16 cellular contexts compared by ENCODE assay signal in the genomic region with DNA sequence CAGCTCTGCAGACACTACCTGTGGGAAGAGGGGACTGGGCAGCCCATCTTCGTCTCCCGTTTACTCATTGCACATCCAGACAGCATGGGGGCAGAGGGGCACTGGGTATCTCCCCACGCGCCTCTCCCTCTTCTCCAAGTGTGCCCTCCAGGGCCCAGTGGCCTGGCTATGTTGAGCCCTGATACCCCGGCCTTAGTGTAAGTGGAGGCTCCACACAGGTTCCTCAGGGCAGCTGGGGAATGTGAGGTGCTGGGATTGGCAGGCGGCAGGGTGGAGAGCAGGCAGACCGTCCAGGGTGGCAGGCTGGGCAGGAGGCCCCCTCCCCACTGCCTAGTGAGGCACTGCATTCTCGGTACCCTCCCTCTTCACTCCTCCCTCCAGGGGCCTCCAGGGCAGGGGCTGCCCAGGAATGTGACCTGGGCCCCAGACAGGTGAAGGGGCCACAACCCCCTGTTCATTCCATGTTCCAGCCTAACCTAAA. TPM values are rescaled to one million over a fixed set of nuclear protein-coding genes. Genes with fewer than 3 reads are reported as not detected.
DNase-seq lines count a peak whose midpoint lies in the region; ATAC-seq and TF ChIP-seq lines count a peak whose summit lies in the region.
"Had no signal": no experiment of that assay in that cellular context is flagged by ENCODE, and none has a peak within 500 bp of the region (broad histone marks: within the 10 kb centered on the region; RNA-seq: fewer than 3 reads in every experiment).

No MANE protein-coding gene starts in this region.

- intact Hi-C loops in esophagus muscularis mucosa (cut with DNase I) = no loop called here
- intact Hi-C loops in thyroid gland (cut with DNase I) = no loop called here
- intact Hi-C loops in A673 (cut with micrococcal nuclease; ENCODE audit: unreplicated experiment) = loop anchor here (10.0 kb wide), 1 partner anchor 208 kb away; no protein-coding TSS in a partner anchor

- no peak overlapping the region for H3K4me3 Mint-ChIP-seq in WTC11
- H3K4me3 Mint-ChIP-seq in nephron progenitor cell = peak overlapping the region; percentile 34
- no peak overlapping the region for H3K4me3 Mint-ChIP-seq in activated CD4-positive, alpha-beta T cell treated with anti-CD3 and anti-CD28 coated beads, Interleukin-2, amount 10 ng/mL, durations not matched to agents 7 days and 5 days
- H3K4me3 Mint-ChIP-seq: activated naive CD4-positive, alpha-beta T cell treated with anti-CD3 and anti-CD28 coated beads, Interleukin-2, amount 10 ng/mL, durations not matched to agents 7 days and 5 days; CD4-positive, CD25-positive, alpha-beta regulatory T cell had no signal

- H3K27ac Mint-ChIP-seq in WTC11 (peak overlapping the region; percentile 13; the same call in 1 of the 2 replicates), nephron progenitor cell (peak overlapping the region; percentile 81)
- no peak overlapping the region for H3K27ac Mint-ChIP-seq in activated CD4-positive, alpha-beta T cell treated with anti-CD3 and anti-CD28 coated beads, Interleukin-2, amount 10 ng/mL, durations not matched to agents 7 days and 5 days
- H3K27ac Mint-ChIP-seq: activated naive CD4-positive, alpha-beta T cell treated with anti-CD3 and anti-CD28 coated beads, Interleukin-2, amount 10 ng/mL, durations not matched to agents 7 days and 5 days; CD4-positive, CD25-positive, alpha-beta regulatory T cell had no signal

- TF ChIP-seq CTCF in WTC11 (IDR thresholded peaks at IDR 0.05) (no peak), esophagus muscularis mucosa (IDR thresholded peaks at IDR 0.05) (no peak), nephron progenitor cell (IDR thresholded peaks at IDR 0.05) (no peak), thyroid gland (IDR thresholded peaks at IDR 0.05) (no peak), A673 (conservative IDR thresholded peaks at IDR 0.05; ENCODE audit: low read depth, low read length) (no peak)

- H3K4me1 Mint-ChIP-seq in WTC11 (peaks cover 19% of the 10 kb centered on the region), nephron progenitor cell (peaks cover 73% of the 10 kb centered on the region)
- H3K4me1 Mint-ChIP-seq in activated CD4-positive, alpha-beta T cell treated with anti-CD3 and anti-CD28 coated beads, Interleukin-2, amount 10 ng/mL, durations not matched to agents 7 days and 5 days = peaks cover 5% of the 10 kb centered on the region

- 100% methylated on average over 1 of the region's 8 CpGs for WGBS in esophagus muscularis mucosa
- WGBS in thyroid gland, 2 donors = 83 to 98% methylated on average over 6 of the region's 8 CpGs

- ATAC-seq in WTC11 (no peak), GM21367 (IDR thresholded peaks at IDR 0.05; ENCODE audit: unreplicated experiment) (no peak)
- ATAC-seq: foreskin keratinocyte had no signal

- H3K27ac ChIP-seq in esophagus muscularis mucosa (replicated peaks in 1 of 4) = peak overlapping the region; percentile 94 to 98 (median 96)
- H3K27ac ChIP-seq in thyroid gland = peak overlapping the region in 2 of 3 donors; percentile 93 to 99
- no peak overlapping the region for H3K27ac ChIP-seq in A673 (ENCODE audit: low read depth, low read length, poor library complexity, severe bottlenecking)
- H3K27ac ChIP-seq: foreskin keratinocyte had no signal

- H3K9me3 ChIP-seq in esophagus muscularis mucosa = no peaks in the 10 kb centered on the region
- no peaks in the 10 kb centered on the region for H3K9me3 ChIP-seq in thyroid gland
- no peaks in the 10 kb centered on the region for H3K9me3 ChIP-seq in A673 (ENCODE audit: low read depth, low read length, poor library complexity, severe bottlenecking)

- H3K36me3 Mint-ChIP-seq in WTC11 (peaks cover 10% of the 10 kb centered on the region), nephron progenitor cell (ENCODE audit: low read depth) (peaks cover 9% of the 10 kb centered on the region)
- no peaks in the 10 kb centered on the region for H3K36me3 Mint-ChIP-seq in activated CD4-positive, alpha-beta T cell treated with anti-CD3 and anti-CD28 coated beads, Interleukin-2, amount 10 ng/mL, durations not matched to agents 7 days and 5 days (ENCODE audit: low read depth)
- H3K36me3 Mint-ChIP-seq: activated naive CD4-positive, alpha-beta T cell treated with anti-CD3 and anti-CD28 coated beads, Interleukin-2, amount 10 ng/mL, durations not matched to agents 7 days and 5 days had no signal

- BruUV-seq in A673 (replicated peaks; lab: Mats Ljungman, UMichigan) = no TSS peak

- H3K4me3 ChIP-seq in esophagus muscularis mucosa = no peak overlapping the region
- H3K4me3 ChIP-seq in thyroid gland (replicated peaks in 1 of 3) = no peak overlapping the region
- H3K4me3 ChIP-seq in A673 (ENCODE audit: low read depth, low read length, poor library complexity, severe bottlenecking) = no peak overlapping the region

- TF ChIP-seq POLR2A in esophagus muscularis mucosa (IDR thresholded peaks at IDR 0.05; ENCODE audit: low read depth) = no peak
- no peak for TF ChIP-seq POLR2A in thyroid gland (IDR thresholded peaks at IDR 0.05)

- H3K27me3 ChIP-seq in esophagus muscularis mucosa (no peaks in the 10 kb centered on the region), thyroid gland (no peaks in the 10 kb centered on the region), A673 (replicated peaks; ENCODE audit: insufficient read depth, low read depth, low read length, poor library complexity) (no peaks in the 10 kb centered on the region)
- H3K27me3 ChIP-seq: foreskin keratinocyte had no signal

- TF ChIP-seq EP300 in esophagus muscularis mucosa (IDR thresholded peaks at IDR 0.05) = no peak

- H3K4me1 ChIP-seq in esophagus muscularis mucosa = peaks cover 65 to 96% (median 91%) of the 10 kb centered on the region in 4 donors
- H3K4me1 ChIP-seq in thyroid gland = peaks cover 30 to 73% of the 10 kb centered on the region in 2 donors
- peaks cover 25% of the 10 kb centered on the region for H3K4me1 ChIP-seq in A673 (ENCODE audit: insufficient read depth, low read length, poor library complexity, severe bottlenecking)

- H3K36me3 ChIP-seq in esophagus muscularis mucosa = peaks cover 0 to 19% (median 3%) of the 10 kb centered on the region in 4 donors
- H3K36me3 ChIP-seq in thyroid gland = peaks cover 0 to 11% of the 10 kb centered on the region in 2 donors
- H3K36me3 ChIP-seq in A673 (ENCODE audit: insufficient read depth, low read length, poor library complexity, severe bottlenecking) = no peaks in the 10 kb centered on the region

- POLR2A ChIA-PET in WTC11 (lab: Charles Lee) = no interaction called here
- POLR2A ChIA-PET in activated CD4-positive, alpha-beta T cell treated with anti-CD3 and anti-CD28 coated beads, Interleukin-2, amount 10 ng/mL, durations not matched to agents 7 days and 5 days (lab: Charles Lee) = no interaction called here
- POLR2A ChIA-PET in A673 (lab: Charles Lee; ENCODE audit: low non-redundant PET) = no interaction called here

- CTCF ChIA-PET in WTC11 (lab: Charles Lee) (no interaction called here), A673 (lab: Charles Lee) (no interaction called here)
- CTCF ChIA-PET in activated CD4-positive, alpha-beta T cell treated with anti-CD3 and anti-CD28 coated beads, Interleukin-2, amount 10 ng/mL, durations not matched to agents 7 days and 5 days (lab: Charles Lee) = interaction anchor here (0.6 to 1.2 kb wide), 2 partner anchors 10 to 210 kb away, joined by 3 read pairs; no protein-coding TSS in a partner anchor

- H3K27me3 Mint-ChIP-seq in WTC11 (ENCODE audit: low read depth) (peaks cover 7% of the 10 kb centered on the region), nephron progenitor cell (ENCODE audit: low read depth, poor library complexity) (peaks cover 3% of the 10 kb centered on the region)
- H3K27me3 Mint-ChIP-seq in activated CD4-positive, alpha-beta T cell treated with anti-CD3 and anti-CD28 coated beads, Interleukin-2, amount 10 ng/mL, durations not matched to agents 7 days and 5 days = peaks cover 7% of the 10 kb centered on the region
- H3K27me3 Mint-ChIP-seq: CD4-positive, CD25-positive, alpha-beta regulatory T cell had no signal

- DNase-seq in WTC11 (ENCODE audit: low spot score) (no peak), esophagus muscularis mucosa (ENCODE audit: extremely low spot score) (no peak), nephron progenitor cell (no peak), thyroid gland (no peak), HuH-7.5 (ENCODE audit: low spot score) (no peak), A673 (ENCODE audit: low spot score) (no peak)
- DNase-seq in activated CD4-positive, alpha-beta T cell treated with anti-CD3 and anti-CD28 coated beads, Interleukin-2, amount 10 ng/mL, durations not matched to agents 7 days and 5 days = no peak
- DNase-seq: activated naive CD4-positive, alpha-beta T cell treated with anti-CD3 and anti-CD28 coated beads, Interleukin-2, amount 10 ng/mL, durations not matched to agents 7 days and 5 days; CD4-positive, CD25-positive, alpha-beta regulatory T cell; foreskin keratinocyte; GF-D8; NCI-H524; nucleus accumbens; stimulated activated CD4-positive, alpha-beta T cell treated with anti-CD3 and anti-CD28 coated beads, Interleukin-4, amount 100 ng/mL, for 1 hour; stimulated activated naive CD4-positive, alpha-beta T cell treated with Interleukin-2 at 50 U/mL for 16 hours had no signal

- H3K9me3 Mint-ChIP-seq in WTC11 (no peaks in the 10 kb centered on the region), nephron progenitor cell (no peaks in the 10 kb centered on the region)
- no peaks in the 10 kb centered on the region for H3K9me3 Mint-ChIP-seq in activated CD4-positive, alpha-beta T cell treated with anti-CD3 and anti-CD28 coated beads, Interleukin-2, amount 10 ng/mL, durations not matched to agents 7 days and 5 days
- H3K9me3 Mint-ChIP-seq: activated naive CD4-positive, alpha-beta T cell treated with anti-CD3 and anti-CD28 coated beads, Interleukin-2, amount 10 ng/mL, durations not matched to agents 7 days and 5 days; CD4-positive, CD25-positive, alpha-beta regulatory T cell had no signal

RNA-seq across cellular contexts. Expression of a gene that starts 13.2 kb away (rescaled TPM):
- total RNA-seq in WTC11 (2021) = 28.9 to 39.3 TPM (median 30.4 TPM) in 3 replicates
- total RNA-seq in esophagus muscularis mucosa = 10 to 100 TPM; 27.8 to 36.6 (median 31.8) TPM
- 100 to 1,000 TPM in 2 of 4 donors, 10 to 100 TPM in 2; 56.7 to 140 (median 101) TPM for total RNA-seq in thyroid gland
- 10 to 100 TPM; 16.4 to 18.8 TPM for total RNA-seq in activated CD4-positive, alpha-beta T cell treated with anti-CD3 and anti-CD28 coated beads, Interleukin-2, amount 10 ng/mL, durations not matched to agents 7 days and 5 days
- total RNA-seq in A673 (2021) = 9.6 and 12.7 TPM in 2 replicates

RNA-seq across cellular contexts. Expression of a gene that starts 29.9 kb away (rescaled TPM):
- total RNA-seq in WTC11 (2021) (1.5 to 1.6 TPM (median 1.5 TPM) in 3 replicates), esophagus muscularis mucosa (1 to 10 TPM in 1 of 4 donors, under 1 TPM in 3; 0.13 to 2.5 (median 0.62) TPM), thyroid gland (1 to 10 TPM in 2 of 4 donors, under 1 TPM in 2; 0.21 to 4.1 (median 1.3) TPM), A673 (2021) (0.59 and 0.60 TPM in 2 replicates)
- under 1 TPM; 0.73 to 0.97 TPM for total RNA-seq in activated CD4-positive, alpha-beta T cell treated with anti-CD3 and anti-CD28 coated beads, Interleukin-2, amount 10 ng/mL, durations not matched to agents 7 days and 5 days

RNA-seq across cellular contexts. Expression of a gene that starts 39.1 kb away (rescaled TPM):
- 106 to 131 TPM (median 113 TPM) in 3 replicates for total RNA-seq in WTC11 (2021)
- total RNA-seq in esophagus muscularis mucosa = 10 to 100 TPM; 13.4 to 27.5 (median 22.4) TPM
- total RNA-seq in thyroid gland = 10 to 100 TPM; 32.7 to 60.9 (median 48.7) TPM
- 10 to 100 TPM; 72.5 to 86.1 TPM for total RNA-seq in activated CD4-positive, alpha-beta T cell treated with anti-CD3 and anti-CD28 coated beads, Interleukin-2, amount 10 ng/mL, durations not matched to agents 7 days and 5 days
- total RNA-seq in A673 (2021) = 71.5 and 78.2 TPM in 2 replicates

RNA-seq across cellular contexts. Expression of a gene that starts 44.1 kb away (rescaled TPM):
- total RNA-seq in WTC11 (2021) (26.9 to 34.9 TPM (median 30.1 TPM) in 3 replicates), esophagus muscularis mucosa (10 to 100 TPM; 24.9 to 34.5 (median 29.3) TPM), thyroid gland (10 to 100 TPM; 47.0 to 62.8 (median 52.9) TPM), A673 (2021) (32.8 and 33.7 TPM in 2 replicates)
- total RNA-seq in activated CD4-positive, alpha-beta T cell treated with anti-CD3 and anti-CD28 coated beads, Interleukin-2, amount 10 ng/mL, durations not matched to agents 7 days and 5 days = 10 to 100 TPM; 56.7 to 62.3 TPM

RNA-seq across cellular contexts. Expression of a gene that starts 54.7 kb away (rescaled TPM):
- total RNA-seq in WTC11 (2021) (20.1 to 23.3 TPM (median 21.6 TPM) in 3 replicates), esophagus muscularis mucosa (1 to 10 TPM; 2.2 to 5.0 (median 4.2) TPM), thyroid gland (1 to 10 TPM; 1.4 to 5.8 (median 4.5) TPM), A673 (2021) (30.9 and 31.9 TPM in 2 replicates)
- total RNA-seq in activated CD4-positive, alpha-beta T cell treated with anti-CD3 and anti-CD28 coated beads, Interleukin-2, amount 10 ng/mL, durations not matched to agents 7 days and 5 days = 10 to 100 TPM; 17.4 to 18.5 TPM
